In the genomic region with DNA sequence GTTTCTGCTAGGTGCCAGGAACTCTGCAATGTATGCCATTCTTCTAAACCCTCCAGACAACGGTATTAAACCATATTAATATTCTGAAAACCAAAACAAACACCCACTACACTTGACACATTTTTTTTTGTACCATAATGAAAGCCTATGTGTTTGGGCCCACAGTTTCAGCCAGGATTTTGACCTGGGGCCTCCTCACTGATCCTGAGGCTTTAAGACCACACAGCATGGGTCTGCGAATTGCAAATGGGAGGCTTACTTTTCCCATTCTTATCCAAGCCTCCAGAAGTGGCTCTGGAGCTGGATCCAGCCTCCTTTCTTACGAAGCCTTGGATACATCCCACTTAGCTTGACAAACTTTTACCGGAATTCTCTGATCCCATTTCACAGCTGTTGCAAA, we compare ENCODE assay signal across 1 cellular context. TPM values are rescaled to one million over a fixed set of nuclear protein-coding genes. Genes with fewer than 3 reads are reported as not detected.
"Had no signal": no experiment of that assay in that cellular context is flagged by ENCODE, and none has a peak within 500 bp of the region (broad histone marks: within the 10 kb centered on the region; RNA-seq: fewer than 3 reads in every experiment).

No MANE protein-coding gene starts in this region.

RNA-seq across cellular contexts. Expression of gene RNU1-4, which starts 56.7 kb away (rescaled TPM):
- total RNA-seq: LHCN-M2 had no signal
